In the genomic region with DNA sequence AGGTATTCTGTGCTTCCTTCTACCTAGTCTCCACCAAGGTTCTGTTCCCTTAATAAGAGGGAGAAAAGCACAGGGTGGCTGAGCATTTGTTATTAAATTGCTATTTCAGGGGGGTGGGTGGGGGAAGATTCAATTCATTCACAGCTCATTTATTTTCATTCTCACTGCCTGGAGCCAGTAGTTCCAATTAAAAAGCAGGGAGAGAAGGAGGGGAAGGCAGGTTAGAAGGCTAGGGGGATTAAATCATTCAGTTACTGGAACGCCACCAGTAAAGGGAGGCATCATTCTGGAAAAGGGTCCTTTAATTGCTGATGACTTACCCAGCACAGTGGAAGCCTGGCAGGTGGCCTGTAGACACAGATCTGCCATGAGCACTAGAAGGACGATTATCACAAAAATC, we compare ENCODE assay signal across 19 cellular contexts. TPM values are rescaled to one million over a fixed set of nuclear protein-coding genes. Genes with fewer than 3 reads are reported as not detected.
DNase-seq lines count a peak whose midpoint lies in the region; ATAC-seq and TF ChIP-seq lines count a peak whose summit lies in the region.
"Had no signal": no experiment of that assay in that cellular context is flagged by ENCODE, and none has a peak within 500 bp of the region (broad histone marks: within the 10 kb centered on the region; RNA-seq: fewer than 3 reads in every experiment).

No MANE protein-coding gene starts in this region.

- peaks cover 11% of the 10 kb centered on the region for H3K9me3 Mint-ChIP-seq in glutamatergic neuron (ENCODE audit: unreplicated experiment)
- no peaks in the 10 kb centered on the region for H3K9me3 Mint-ChIP-seq in stimulated activated effector memory CD8-positive, alpha-beta T cell treated with anti-CD3 and anti-CD28 coated beads, Interleukin-12 subunit alpha, Interleukin-12 subunit beta, amount 100 ng/mL, for 72 hours
- H3K9me3 Mint-ChIP-seq in HFFc6 = no peaks in the 10 kb centered on the region

- no peaks in the 10 kb centered on the region for H3K9me3 ChIP-seq in Peyer's patch
- H3K9me3 ChIP-seq: left lung, mucosa of descending colon, suprapubic skin had no signal

- no peaks in the 10 kb centered on the region for H3K27me3 ChIP-seq in Peyer's patch
- H3K27me3 ChIP-seq: left lung, suprapubic skin had no signal

- no peaks in the 10 kb centered on the region for H3K36me3 ChIP-seq in Peyer's patch
- H3K36me3 ChIP-seq: left lung had no signal

- H3K27me3 Mint-ChIP-seq in glutamatergic neuron (ENCODE audit: unreplicated experiment) (peaks cover 9% of the 10 kb centered on the region), HFFc6 (ENCODE audit: insufficient read depth) (no peaks in the 10 kb centered on the region)

- no peak for TF ChIP-seq CTCF in glutamatergic neuron (IDR thresholded peaks at IDR 0.05; ENCODE audit: partially characterized antibody, unreplicated experiment)
- no peak for TF ChIP-seq CTCF in Peyer's patch (IDR thresholded peaks at IDR 0.05)
- TF ChIP-seq CTCF in HFFc6 (IDR thresholded peaks at IDR 0.05) = no peak

- peak overlapping the region in 1 of 4 donors; percentile 59 for H3K27ac ChIP-seq in Peyer's patch
- H3K27ac ChIP-seq: left lung, suprapubic skin had no signal

- H3K4me1 Mint-ChIP-seq in glutamatergic neuron (ENCODE audit: low read depth, unreplicated experiment) (peaks cover 64% of the 10 kb centered on the region), HFFc6 (ENCODE audit: low read depth) (peaks cover 22% of the 10 kb centered on the region)
- H3K4me1 Mint-ChIP-seq in stimulated activated effector memory CD8-positive, alpha-beta T cell treated with anti-CD3 and anti-CD28 coated beads, Interleukin-12 subunit alpha, Interleukin-12 subunit beta, amount 100 ng/mL, for 72 hours = peaks cover 76% of the 10 kb centered on the region

- H3K36me3 Mint-ChIP-seq in glutamatergic neuron (ENCODE audit: unreplicated experiment) (peaks cover 4% of the 10 kb centered on the region), HFFc6 (ENCODE audit: low read depth) (no peaks in the 10 kb centered on the region; the same call in 1 of the 2 replicates)
- H3K36me3 Mint-ChIP-seq in stimulated activated effector memory CD8-positive, alpha-beta T cell treated with anti-CD3 and anti-CD28 coated beads, Interleukin-12 subunit alpha, Interleukin-12 subunit beta, amount 100 ng/mL, for 72 hours = no peaks in the 10 kb centered on the region

- no peak overlapping the region for H3K4me3 ChIP-seq in Peyer's patch
- H3K4me3 ChIP-seq: left lung, mucosa of descending colon, skin epidermis, suprapubic skin had no signal

- H3K4me1 ChIP-seq in Peyer's patch = peaks cover 0 to 11% (median 2%) of the 10 kb centered on the region in 4 donors

- peak overlapping the region; percentile 19 for H3K27ac Mint-ChIP-seq in glutamatergic neuron (ENCODE audit: unreplicated experiment)
- H3K27ac Mint-ChIP-seq in stimulated activated effector memory CD8-positive, alpha-beta T cell treated with anti-CD3 and anti-CD28 coated beads, Interleukin-12 subunit alpha, Interleukin-12 subunit beta, amount 100 ng/mL, for 72 hours = peak overlapping the region; percentile 74
- no peak overlapping the region for H3K27ac Mint-ChIP-seq in HFFc6

- DNase-seq in NCI-H82 (lab: John Stamatoyannopoulos, UW) (peak; percentile 12), NCI-H82 treated with DMSO at 0.1 percent for 48 hours (lab: John Stamatoyannopoulos, UW; ENCODE audit: unreplicated experiment) (no peak), NCI-H524 (lab: John Stamatoyannopoulos, UW) (peak; percentile 54 to 73), glutamatergic neuron (no peak), Peyer's patch (no peak), HFFc6 (no peak), RPMI8226 (no peak)
- no peak for DNase-seq in stimulated activated effector memory CD8-positive, alpha-beta T cell treated with anti-CD3 and anti-CD28 coated beads, Interleukin-12 subunit alpha, Interleukin-12 subunit beta, amount 100 ng/mL, for 72 hours (ENCODE audit: low spot score in 2 of 2)
- DNase-seq: activated effector memory CD4-positive, alpha-beta T cell treated with Interleukin-2 at 50 U/mL for 16 hours; anterior cingulate cortex; cerebellar nuclear complex; effector CD8-positive, alpha-beta T cell; left lung; mucosa of descending colon; posterior cingulate gyrus; SHP77 treated with DMSO at 0.1 percent for 48 hours; stimulated activated CD4-positive, alpha-beta T cell treated with anti-CD3 and anti-CD28 coated beads, Interleukin-4, amount 100 ng/mL, for 1 hour had no signal

- TF ChIP-seq POLR2A in Peyer's patch (IDR thresholded peaks at IDR 0.05) = no peak

- H3K4me3 Mint-ChIP-seq in glutamatergic neuron (ENCODE audit: unreplicated experiment) (peak overlapping the region; percentile 55), HFFc6 (no peak overlapping the region)
- H3K4me3 Mint-ChIP-seq in stimulated activated effector memory CD8-positive, alpha-beta T cell treated with anti-CD3 and anti-CD28 coated beads, Interleukin-12 subunit alpha, Interleukin-12 subunit beta, amount 100 ng/mL, for 72 hours = no peak overlapping the region

- ATAC-seq in stimulated activated effector memory CD8-positive, alpha-beta T cell treated with anti-CD3 and anti-CD28 coated beads, Interleukin-12 subunit alpha, Interleukin-12 subunit beta, amount 100 ng/mL, for 72 hours = no peak
- ATAC-seq: left lung, mucosa of descending colon had no signal

RNA-seq across cellular contexts. Expression of a gene that starts 47.4 kb away (rescaled TPM):
- total RNA-seq in glutamatergic neuron (ENCODE audit: unreplicated experiment) (104 TPM), Peyer's patch (100 to 1,000 TPM in 1 of 4 donors, 10 to 100 TPM in 3; 13.8 to 151 (median 21.5) TPM)
- total RNA-seq in HFFc6 (2021; fragmentation: NEBNext Ultra II Directional; extraction: Animal tissue kit (Norgen Biotek cat#: 25700)) = 10 to 100 TPM; 43.7 to 66.3 (median 57.4) TPM

Comparison
In these comparisons a context has a peak if more than half of its experiments do, and no peak if none do; other contexts are left out.
1. DNase-seq: peak in NCI-H82 (single experiment) and NCI-H524 (2 of 2); none in NCI-H82 treated with DMSO at 0.1 percent for 48 hours (single experiment), glutamatergic neuron (single experiment), stimulated activated effector memory CD8-positive, alpha-beta T cell treated with anti-CD3 and anti-CD28 coated beads, Interleukin-12 subunit alpha, Interleukin-12 subunit beta, amount 100 ng/mL, for 72 hours (0 of 2), Peyer's patch (0 of 3), HFFc6 (single experiment) and RPMI8226 (single experiment).